In genomic region chr5:149387982-149388381, GRCh38 we compare ENCODE assay signal across 16 cellular contexts. TPM values are rescaled to one million over a fixed set of nuclear protein-coding genes. Genes with fewer than 3 reads are reported as not detected.
DNase-seq lines count a peak whose midpoint lies in the region; ATAC-seq and TF ChIP-seq lines count a peak whose summit lies in the region.
"Had no signal": no experiment of that assay in that cellular context is flagged by ENCODE, and none has a peak within 500 bp of the region (broad histone marks: within the 10 kb centered on the region; RNA-seq: fewer than 3 reads in every experiment).

No MANE protein-coding gene starts in this region.

- no peak overlapping the region for H3K4me3 Mint-ChIP-seq in immature natural killer cell
- H3K4me3 Mint-ChIP-seq: activated CD8-positive, alpha-beta T cell treated with anti-CD3 and anti-CD28 coated beads for 36 hours; activated naive CD4-positive, alpha-beta T cell treated with anti-CD3 and anti-CD28 coated beads for 36 hours had no signal

- peak overlapping the region; percentile 40 for H3K27ac ChIP-seq in AG04450 (ENCODE audit: low read depth, low read length)
- peak overlapping the region; percentile 31 for H3K27ac ChIP-seq in brain microvascular endothelial cell
- H3K27ac ChIP-seq in prostate gland = peak overlapping the region; percentile 72 to 74
- H3K27ac ChIP-seq: parathyroid adenoma had no signal

- ATAC-seq in left ventricle myocardium superior (peak; percentile 46), HG03175 (IDR thresholded peaks at IDR 0.05; ENCODE audit: unreplicated experiment) (no peak), GM18505 (IDR thresholded peaks at IDR 0.05; ENCODE audit: unreplicated experiment) (no peak)
- ATAC-seq: activated CD8-positive, alpha-beta T cell treated with anti-CD3 and anti-CD28 coated beads for 36 hours had no signal

- H3K27ac Mint-ChIP-seq in immature natural killer cell = no peak overlapping the region
- H3K27ac Mint-ChIP-seq: activated CD8-positive, alpha-beta T cell treated with anti-CD3 and anti-CD28 coated beads for 36 hours; activated naive CD4-positive, alpha-beta T cell treated with anti-CD3 and anti-CD28 coated beads for 36 hours had no signal

- H3K9me3 ChIP-seq in AG04450 (ENCODE audit: control insufficient read depth, insufficient read depth, low read length) (peaks cover 3% of the 10 kb centered on the region; the same call in 1 of the 2 replicates), prostate gland (no peaks in the 10 kb centered on the region)

- intact Hi-C loops in left ventricle myocardium superior (cut with micrococcal nuclease) (loop anchor here (10.0 kb wide), 1 partner anchor 177 kb away; no protein-coding TSS in a partner anchor), prostate gland (cut with DNase I) (loop anchor here (2.0 kb wide), 1 partner anchor 19 kb away; no protein-coding TSS in a partner anchor)

- in situ Hi-C loops in brain microvascular endothelial cell (cut with HindIII; ENCODE audit: low pct_ligation_motif_present, low sequenced_read_pairs) = no loop called here

- no peaks in the 10 kb centered on the region for H3K36me3 ChIP-seq in brain microvascular endothelial cell (replicated peaks)
- no peaks in the 10 kb centered on the region for H3K36me3 ChIP-seq in prostate gland

- no peaks in the 10 kb centered on the region for H3K36me3 Mint-ChIP-seq in immature natural killer cell

- POLR2A ChIA-PET in AG04450 (lab: Yijun Ruan, JAX) = interaction anchor here (0.7 to 3.6 kb wide), 10 partner anchors 9 to 46 kb away, joined by 3 to 42 read pairs (median 5); no protein-coding TSS in a partner anchor

- CTCF ChIA-PET in AG04450 (lab: Charles Lee) = interaction anchor here (0.7 to 8.1 kb wide), 9 partner anchors 13 to 169 kb away, joined by 3 to 138 read pairs (median 4); no protein-coding TSS in a partner anchor

- no peaks in the 10 kb centered on the region for H3K9me3 Mint-ChIP-seq in immature natural killer cell
- H3K9me3 Mint-ChIP-seq: activated CD8-positive, alpha-beta T cell treated with anti-CD3 and anti-CD28 coated beads for 36 hours; activated naive CD4-positive, alpha-beta T cell treated with anti-CD3 and anti-CD28 coated beads for 36 hours had no signal

- H3K4me3 ChIP-seq in AG04450 (ENCODE audit: low read depth, low read length) (no peak overlapping the region), brain microvascular endothelial cell (ENCODE audit: low read depth, low read length) (no peak overlapping the region), prostate gland (no peak overlapping the region)

- DNase-seq in AG04450 (ENCODE audit: low read depth, low spot score) = no peak
- peak; percentile 54 for DNase-seq in brain microvascular endothelial cell
- DNase-seq in left ventricle myocardium superior = no peak
- DNase-seq in prostate gland (ENCODE audit: low spot score) = no peak
- no peak for DNase-seq in immature natural killer cell
- DNase-seq in NCI-H1092 treated with DMSO at 0.1 percent for 48 hours (lab: John Stamatoyannopoulos, UW) = no peak
- DNase-seq: activated CD8-positive, alpha-beta T cell treated with anti-CD3 and anti-CD28 coated beads for 36 hours; activated naive CD4-positive, alpha-beta T cell treated with anti-CD3 and anti-CD28 coated beads for 36 hours; DMS53; effector CD8-positive, alpha-beta T cell; NCI-H2107 had no signal

- WGBS in prostate gland = 61% methylated on average over 1 of the region's 1 CpG

- peaks cover 2% of the 10 kb centered on the region in 3 donors for H3K27me3 Mint-ChIP-seq in immature natural killer cell (ENCODE audit: low read depth in 3 of 3)
- H3K27me3 Mint-ChIP-seq: activated CD8-positive, alpha-beta T cell treated with anti-CD3 and anti-CD28 coated beads for 36 hours had no signal

- H3K4me1 Mint-ChIP-seq in immature natural killer cell = no peaks in the 10 kb centered on the region

- TF ChIP-seq CTCF in AG04450 (IDR thresholded peaks at IDR 0.05; ENCODE audit: low read depth, low read length) (no peak), brain microvascular endothelial cell (IDR thresholded peaks at IDR 0.05; ENCODE audit: low read depth, low read length, missing control alignments) (no peak), prostate gland (IDR thresholded peaks at IDR 0.05) (no peak)

- H3K4me1 ChIP-seq in prostate gland (replicated peaks) = no peaks in the 10 kb centered on the region
- H3K4me1 ChIP-seq: parathyroid adenoma had no signal

- H3K27me3 ChIP-seq in AG04450 (ENCODE audit: control insufficient read depth, insufficient read depth, low read length) (no peaks in the 10 kb centered on the region), brain microvascular endothelial cell (replicated peaks) (no peaks in the 10 kb centered on the region), prostate gland (replicated peaks; ENCODE audit: insufficient read depth) (no peaks in the 10 kb centered on the region)

- no peak for TF ChIP-seq POLR2A in prostate gland (IDR thresholded peaks at IDR 0.05)
- no peak for TF ChIP-seq POLR2A in GM18505 (IDR thresholded peaks at IDR 0.05; ENCODE audit: borderline replicate concordance, extremely low read depth, insufficient read depth, insufficient read length)

RNA-seq across cellular contexts. Expression of gene IL17B, which starts 8.9 kb away (rescaled TPM):
- polyA plus RNA-seq in AG04450 (2011; rRNA removed) (0.24 TPM in 1 of 2 replicates, not detected in the other), immature natural killer cell (not detected)
- 0.41 TPM in 1 of 2 replicates, not detected in the other for polyA minus RNA-seq in AG04450 (2011; rRNA and poly(A)+ RNA removed)
- total RNA-seq in left ventricle myocardium superior (not detected), prostate gland (1 to 10 TPM in 1 of 2 donors, not detected in 1; 9.3 TPM)
- total RNA-seq: A673; activated CD8-positive, alpha-beta T cell treated with anti-CD3 and anti-CD28 coated beads for 36 hours; activated naive CD4-positive, alpha-beta T cell treated with anti-CD3 and anti-CD28 coated beads for 36 hours; T-helper 1 cell treated with Interleukin-12 subunit alpha and Interleukin-12 subunit beta and Interleukin-4 antibody, amounts not matched to agents 30 ng/mL and 1 ng/mL, for 36 hours had no signal

RNA-seq across cellular contexts. Expression of gene PCYOX1L, which starts 30.1 kb away (rescaled TPM):
- 11.0 and 11.8 TPM in 2 replicates for polyA plus RNA-seq in AG04450 (2011; rRNA removed)
- polyA minus RNA-seq in AG04450 (2011; rRNA and poly(A)+ RNA removed) = 6.2 and 7.5 TPM in 2 replicates
- 2.6 TPM for total RNA-seq in left ventricle myocardium superior
- 10 to 100 TPM in 1 of 2 donors, 1 to 10 TPM in 1; 7.7 to 20.7 TPM for total RNA-seq in prostate gland
- 1 to 10 TPM; 3.7 to 8.7 (median 6.8) TPM for polyA plus RNA-seq in immature natural killer cell

RNA-seq across cellular contexts. Expression of gene GRPEL2, which starts 42.7 kb away (rescaled TPM):
- polyA plus RNA-seq in AG04450 (2011; rRNA removed) (15.0 and 21.6 TPM in 2 replicates), immature natural killer cell (1 to 10 TPM in 2 of 3 donors, under 1 TPM in 1; 0.88 to 4.5 (median 2.6) TPM)
- polyA minus RNA-seq in AG04450 (2011; rRNA and poly(A)+ RNA removed) = 30.5 and 31.8 TPM in 2 replicates
- total RNA-seq in left ventricle myocardium superior (8.9 TPM), prostate gland (10 to 100 TPM; 11.1 to 12.0 TPM)
